3 cellular contexts compared by ENCODE assay signal in genomic region chr3:150391200-150391599, GRCh38.
TF ChIP-seq lines count a peak whose summit lies in the region.

No MANE protein-coding gene starts in this region.

TF ChIP-seq in SK-N-SH, 30 proteins besides CTCF, POLR2A, EP300 and RAD21:
- TF ChIP-seq REST (IDR thresholded peaks at IDR 0.05; ENCODE audit: low read depth, low read length): no peak
- TF ChIP-seq FOSL2 (IDR thresholded peaks at IDR 0.05; ENCODE audit: borderline replicate concordance, low read depth): 0 out of 2 replicates have a peak, but pooled peaks have one; percentile 5

TF ChIP-seq in SK-N-SH treated with all-trans-retinoic acid at 6 μM for 48 hours, 23 proteins besides CTCF, POLR2A, EP300 and RAD21:
- TF ChIP-seq GLIS3 (CRISPR knock-in tag; IDR thresholded peaks at IDR 0.05) (no peak), CSDC2 (CRISPR knock-in tag; IDR thresholded peaks at IDR 0.05) (no peak), BACH2 (CRISPR knock-in tag; IDR thresholded peaks at IDR 0.05; ENCODE audit: borderline replicate concordance) (no peak), ZNF565 (CRISPR knock-in tag; conservative IDR thresholded peaks at IDR 0.05; ENCODE audit: low read depth) (no peak), PATZ1 (CRISPR knock-in tag; IDR thresholded peaks at IDR 0.05; ENCODE audit: borderline replicate concordance) (no peak)
- TF ChIP-seq, protein P1, sequence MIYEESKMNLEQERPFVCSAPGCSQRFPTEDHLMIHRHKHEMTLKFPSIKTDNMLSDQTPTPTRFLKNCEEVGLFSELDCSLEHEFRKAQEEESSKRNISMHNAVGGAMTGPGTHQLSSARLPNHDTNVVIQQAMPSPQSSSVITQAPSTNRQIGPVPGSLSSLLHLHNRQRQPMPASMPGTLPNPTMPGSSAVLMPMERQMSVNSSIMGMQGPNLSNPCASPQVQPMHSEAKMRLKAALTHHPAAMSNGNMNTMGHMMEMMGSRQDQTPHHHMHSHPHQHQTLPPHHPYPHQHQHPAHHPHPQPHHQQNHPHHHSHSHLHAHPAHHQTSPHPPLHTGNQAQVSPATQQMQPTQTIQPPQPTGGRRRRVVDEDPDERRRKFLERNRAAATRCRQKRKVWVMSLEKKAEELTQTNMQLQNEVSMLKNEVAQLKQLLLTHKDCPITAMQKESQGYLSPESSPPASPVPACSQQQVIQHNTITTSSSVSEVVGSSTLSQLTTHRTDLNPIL (CRISPR knock-in tag; IDR thresholded peaks at IDR 0.05; ENCODE audit: low read depth): no peak
- TF ChIP-seq, protein P2, sequence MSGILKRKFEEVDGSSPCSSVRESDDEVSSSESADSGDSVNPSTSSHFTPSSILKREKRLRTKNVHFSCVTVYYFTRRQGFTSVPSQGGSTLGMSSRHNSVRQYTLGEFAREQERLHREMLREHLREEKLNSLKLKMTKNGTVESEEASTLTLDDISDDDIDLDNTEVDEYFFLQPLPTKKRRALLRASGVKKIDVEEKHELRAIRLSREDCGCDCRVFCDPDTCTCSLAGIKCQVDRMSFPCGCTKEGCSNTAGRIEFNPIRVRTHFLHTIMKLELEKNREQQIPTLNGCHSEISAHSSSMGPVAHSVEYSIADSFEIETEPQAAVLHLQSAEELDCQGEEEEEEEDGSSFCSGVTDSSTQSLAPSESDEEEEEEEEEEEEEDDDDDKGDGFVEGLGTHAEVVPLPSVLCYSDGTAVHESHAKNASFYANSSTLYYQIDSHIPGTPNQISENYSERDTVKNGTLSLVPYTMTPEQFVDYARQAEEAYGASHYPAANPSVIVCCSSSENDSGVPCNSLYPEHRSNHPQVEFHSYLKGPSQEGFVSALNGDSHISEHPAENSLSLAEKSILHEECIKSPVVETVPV (CRISPR knock-in tag; IDR thresholded peaks at IDR 0.05): no peak

TF ChIP-seq in endothelial cell of umbilical vein, 7 proteins besides CTCF, POLR2A, EP300 and RAD21:
- TF ChIP-seq GATA2 (IDR thresholded peaks at IDR 0.05; ENCODE audit: insufficient read depth, insufficient read length, low read depth, low read length): no peak
- TF ChIP-seq JUN (IDR thresholded peaks at IDR 0.05; ENCODE audit: borderline replicate concordance, insufficient read depth, insufficient read length, low read depth): peak; percentile 69
- peak; percentile 79 for TF ChIP-seq FOS (IDR thresholded peaks at IDR 0.05; ENCODE audit: borderline replicate concordance, insufficient read depth, low read length)
